8 cellular contexts compared by ENCODE assay signal in the genomic region with DNA sequence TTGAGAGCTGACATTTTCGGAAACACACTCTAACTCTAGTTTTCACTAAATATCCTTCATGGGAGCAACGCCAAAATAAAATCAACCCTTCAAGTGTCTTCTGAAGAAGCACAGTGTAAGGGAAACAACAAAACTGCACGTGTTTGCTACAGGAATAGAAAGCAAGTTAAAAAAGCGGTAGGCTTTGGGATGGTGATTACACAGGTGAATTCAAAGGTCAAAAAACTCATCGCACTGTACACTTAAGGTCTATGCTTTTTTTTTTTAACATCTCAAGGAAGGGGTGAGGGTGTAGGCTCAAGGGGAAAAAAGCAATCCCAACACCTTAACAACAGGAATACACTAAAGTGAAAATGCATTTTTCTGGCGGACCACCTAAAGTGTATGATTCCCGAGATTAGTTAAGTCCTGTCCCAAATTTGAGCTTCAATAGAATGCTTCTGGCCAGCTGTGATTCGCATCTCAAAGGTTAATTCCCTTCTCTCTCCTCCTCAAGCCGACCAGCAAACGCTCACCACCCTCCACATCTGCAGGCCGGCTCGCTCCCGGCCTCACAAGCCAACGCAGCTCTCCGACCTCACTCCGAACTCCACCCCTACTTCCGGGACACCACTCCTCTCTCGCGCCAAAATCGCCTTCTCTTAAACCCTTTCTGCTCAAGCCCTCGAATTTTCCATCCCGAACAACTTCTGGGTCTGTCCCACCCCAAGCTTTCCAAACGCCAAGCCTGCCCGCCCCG. TPM values are rescaled to one million over a fixed set of nuclear protein-coding genes. Genes with fewer than 3 reads are reported as not detected.
A peak's percentile ranks its signal among the peaks of the same experiment; 100 is the strongest.
DNase-seq lines count a peak whose midpoint lies in the region; ATAC-seq, FAIRE-seq and TF ChIP-seq lines count a peak whose summit lies in the region.

No MANE protein-coding gene starts in this region.

- H3K4me3 ChIP-seq in HL-60 (replicated peaks; ENCODE audit: insufficient read depth, low read length) (peak overlapping the region; percentile 74), K562 (peak overlapping the region; percentile 85), iPS DF 6.9 (ENCODE audit: low read length) (peak overlapping the region; percentile 95)

- CTCF ChIA-PET in K562 (lab: Yijun Ruan, JAX; ENCODE audit: low intra/inter-chr PET ratio) = no interaction called here

- ATAC-seq in GM21381 (IDR thresholded peaks at IDR 0.05; ENCODE audit: unreplicated experiment) (peak; percentile 41), K562 (peak; percentile 66), sciatic nerve (peak; percentile 59)

- DNase-seq in GDM1 (lab: John Stamatoyannopoulos, UW) = peak; percentile 58
- peak in 1 of 2 experiments; percentile 79 for DNase-seq in HL-60 (ENCODE audit: low read depth in 1 of 2, low spot score in 1 of 2)
- peak; percentile 69 for DNase-seq in RPMI7951 (ENCODE audit: low read depth)
- peak in 2 of 4 experiments; percentile 49 to 69 for DNase-seq in K562 (ENCODE audit: extremely low read depth in 1 of 4, low spot score in 3 of 4)
- no peak for DNase-seq in iPS DF 6.9 (ENCODE audit: low read depth, low spot score)
- no peak for DNase-seq in sciatic nerve (ENCODE audit: low spot score)
- DNase-seq in superior temporal gyrus (ENCODE audit: extremely low spot score) = no peak

- no peak for TF ChIP-seq EP300 in K562 (IDR thresholded peaks at IDR 0.05; ENCODE audit: low read length)

- in situ Hi-C loops in K562 (cut with MboI) = no loop called here

- H3K9me1 ChIP-seq in K562 (ENCODE audit: control insufficient read depth, insufficient read depth, low read length) = peaks cover 10% of the 10 kb centered on the region

- TF ChIP-seq POLR2A in K562 (conservative IDR thresholded peaks at IDR 0.05) = no peak

- TF ChIP-seq RAD21 in K562 (CRISPR knock-in tag; conservative IDR thresholded peaks at IDR 0.05 in 1 of 2, IDR thresholded peaks at IDR 0.05 in 1 of 2) = no peak

- H3K9ac ChIP-seq in K562 (ENCODE audit: insufficient read depth in 1 of 2, low read depth in 2 of 2, low read length in 2 of 2) = peak overlapping the region; percentile 85 to 99

- intact Hi-C loops in K562 (cut with micrococcal nuclease) = no loop called here
- intact Hi-C loops in sciatic nerve (cut with DNase I) = no loop called here

- peaks cover 0 to 29% of the 10 kb centered on the region in 2 experiments; a peak in 3 of 5 replicates for H3K4me1 ChIP-seq in K562 (replicated peaks in 1 of 2; ENCODE audit: control insufficient read depth in 2 of 2, insufficient read depth in 2 of 2, low read length in 2 of 2)
- H3K4me1 ChIP-seq in iPS DF 6.9 (ENCODE audit: control insufficient read depth, insufficient read depth, low read length) = no peaks in the 10 kb centered on the region; the same call in 1 of the 2 replicates

- peak overlapping the region; percentile 85 for H3K4me2 ChIP-seq in K562 (ENCODE audit: insufficient read depth, low read length)

- peaks cover 4% of the 10 kb centered on the region; the same call in 2 of the 3 replicates for H3K36me3 ChIP-seq in K562 (ENCODE audit: control insufficient read depth, insufficient read depth, low read length)
- no peaks in the 10 kb centered on the region for H3K36me3 ChIP-seq in iPS DF 6.9 (ENCODE audit: control insufficient read depth, insufficient read depth, low read length)

- TF ChIP-seq CTCF in HL-60 (IDR thresholded peaks at IDR 0.05; ENCODE audit: insufficient read depth, low read length) = no peak
- no peak for TF ChIP-seq CTCF in K562 (IDR thresholded peaks at IDR 0.05 in 2 of 3, conservative IDR thresholded peaks at IDR 0.05 in 1 of 3; ENCODE audit: insufficient read depth in 2 of 3, low read depth in 1 of 3, low read length in 3 of 3)

- H3K9me3 ChIP-seq in K562 (replicated peaks; ENCODE audit: control insufficient read depth, insufficient read depth, low read depth, low read length) (no peaks in the 10 kb centered on the region), iPS DF 6.9 (ENCODE audit: control insufficient read depth, insufficient read depth, low read length) (no peaks in the 10 kb centered on the region)

- H4K20me1 ChIP-seq in K562 (replicated peaks; ENCODE audit: control insufficient read depth, insufficient read depth, low read length) = peaks cover 40% of the 10 kb centered on the region

- no peak overlapping the region for H2AFZ ChIP-seq in K562 (ENCODE audit: low read depth, low read length)

- WGBS in K562 (ENCODE audit: insufficient coverage, low coverage, missing lambda C conversion rate) = 0% methylated on average over 9 of the region's 25 CpGs
- no CpG with 5 or more reads among the region's 25 CpGs for WGBS in iPS DF 6.9 (ENCODE audit: insufficient coverage, insufficient read length)

- H3K27ac ChIP-seq in HL-60 (replicated peaks) = peak overlapping the region; percentile 98
- H3K27ac ChIP-seq in K562 (ENCODE audit: extremely low read depth, low read depth, low read length) = peak overlapping the region; percentile 96
- no peak overlapping the region for H3K27ac ChIP-seq in iPS DF 6.9 (ENCODE audit: low read length)

- H3K27me3 ChIP-seq in HL-60 (ENCODE audit: insufficient read depth, poor library complexity, severe bottlenecking) = no peaks in the 10 kb centered on the region
- no peaks in the 10 kb centered on the region for H3K27me3 ChIP-seq in K562 (ENCODE audit: control insufficient read depth in 2 of 2, insufficient read depth in 2 of 2, low read length in 2 of 2)
- H3K27me3 ChIP-seq in iPS DF 6.9 (ENCODE audit: control insufficient read depth, insufficient read depth, low read length) = no peaks in the 10 kb centered on the region

- POLR2A ChIA-PET in K562 (lab: Yijun Ruan, JAX) = interaction anchor here (0.7 to 1.2 kb wide), 2 partner anchors 17 to 31 kb away, joined by 4 read pairs; a partner anchor contains a TSS

- no TSS peak for BruUV-seq in K562 (replicated peaks; lab: Mats Ljungman, UMichigan)

- FAIRE-seq in K562 (lab: Jason Lieb, UNC) = no peak

- peaks cover 64% of the 10 kb centered on the region for H3K79me2 ChIP-seq in K562 (ENCODE audit: control insufficient read depth, insufficient read depth, low read length)

TF ChIP-seq in K562, 482 proteins besides CTCF, POLR2A, EP300 and RAD21:
- TF ChIP-seq DNMT1 (IDR thresholded peaks at IDR 0.05) (no peak), GABPA (tag; conservative IDR thresholded peaks at IDR 0.05; ENCODE audit: low read depth) (0 out of 2 replicates have a peak, but pooled peaks have one; percentile 9)
TF ChIP-seq in K562: peak in this region for 1.

RNA-seq across cellular contexts. Expression of a gene that starts 1.1 kb away (rescaled TPM):
- total RNA-seq in RPMI7951 (2014; rRNA removed; shearing (Covaris generic)) = 22.7 and 25.7 TPM in 2 replicates
- total RNA-seq in K562 (2011; cell fraction: chromatin; rRNA removed; ENCODE audit: low replicate concordance) = 60.1 and 162 TPM in 2 replicates
- total RNA-seq in K562 (2011; cell fraction: nucleolus; rRNA removed) = 37.0 and 44.5 TPM in 2 replicates
- 90.2 and 135 TPM in 2 replicates for total RNA-seq in K562 (2011; cell fraction: nucleoplasm; rRNA removed)
- total RNA-seq in K562 (2014; rRNA removed) (53.3 and 59.4 TPM in 2 replicates), K562 (2014; rRNA removed; fragmentation: Illumina TruSeq; extraction: Trizol) (58.8 and 72.1 TPM in 2 replicates), K562 (2015; rRNA removed; fragmentation: Illumina TruSeq; extraction: Trizol) (48.0 and 48.6 TPM in 2 replicates), K562 (2021) (42.2 and 46.0 TPM in 2 replicates), sciatic nerve (150 TPM)
- polyA plus RNA-seq in K562 (2011; rRNA removed) (89.6 and 91.8 TPM in 2 replicates), K562 (2014; fragmentation: Illumina TruSeq; extraction: Trizol) (48.3 and 49.3 TPM in 2 replicates), K562 (2014; fragmentation: Nextera tagmentation; extraction: Ambion mirVana) (10 to 100 TPM; 19.3 to 30.3 TPM), K562 (2014; rRNA removed) (99.9 and 112 TPM in 2 replicates)
- 12.4 and 21.5 TPM in 2 replicates for polyA plus RNA-seq in K562 (2011; cell fraction: cytosol; rRNA removed)
- polyA plus RNA-seq in K562 (2011; cell fraction: nucleus; rRNA removed) = 255 and 358 TPM in 2 replicates
- 48.2 and 68.5 TPM in 2 replicates for polyA plus RNA-seq in K562 (2012)
- 19.2 and 21.6 TPM in 2 replicates for polyA minus RNA-seq in K562 (2011; rRNA and poly(A)+ RNA removed)
- polyA minus RNA-seq in K562 (2011; cell fraction: cytosol; rRNA and poly(A)+ RNA removed) = 6.2 and 13.1 TPM in 2 replicates
- 51.8 and 93.0 TPM in 2 replicates for polyA minus RNA-seq in K562 (2011; cell fraction: nucleus; rRNA and poly(A)+ RNA removed)

RNA-seq across cellular contexts. Expression of a gene that starts 31.4 kb away (rescaled TPM):
- 11.6 and 14.3 TPM in 2 replicates for total RNA-seq in RPMI7951 (2014; rRNA removed; shearing (Covaris generic))
- 0.44 and 0.51 TPM in 2 replicates for total RNA-seq in K562 (2011; cell fraction: chromatin; rRNA removed; ENCODE audit: low replicate concordance)
- 0.66 and 1.0 TPM in 2 replicates for total RNA-seq in K562 (2011; cell fraction: nucleolus; rRNA removed)
- 0.66 and 0.99 TPM in 2 replicates for total RNA-seq in K562 (2011; cell fraction: nucleoplasm; rRNA removed)
- 0.05 and 0.37 TPM in 2 replicates for total RNA-seq in K562 (2014; rRNA removed)
- total RNA-seq in K562 (2014; rRNA removed; fragmentation: Illumina TruSeq; extraction: Trizol) = 0.13 and 0.15 TPM in 2 replicates
- 0.11 and 0.18 TPM in 2 replicates for total RNA-seq in K562 (2015; rRNA removed; fragmentation: Illumina TruSeq; extraction: Trizol)
- 0.29 and 0.36 TPM in 2 replicates for total RNA-seq in K562 (2021)
- polyA plus RNA-seq in K562 (2011; rRNA removed) = 0.20 and 0.22 TPM in 2 replicates
- polyA plus RNA-seq in K562 (2011; cell fraction: cytosol; rRNA removed) = 0.16 and 0.21 TPM in 2 replicates
- polyA plus RNA-seq in K562 (2011; cell fraction: nucleus; rRNA removed) = 0.36 and 0.38 TPM in 2 replicates
- polyA plus RNA-seq in K562 (2012) = 0.14 and 0.21 TPM in 2 replicates
- polyA plus RNA-seq in K562 (2014; fragmentation: Illumina TruSeq; extraction: Trizol) = 0.19 and 0.26 TPM in 2 replicates
- polyA plus RNA-seq in K562 (2014; fragmentation: Nextera tagmentation; extraction: Ambion mirVana) = under 1 TPM; 0.01 to 0.18 TPM
- 0.18 and 0.27 TPM in 2 replicates for polyA plus RNA-seq in K562 (2014; rRNA removed)
- polyA minus RNA-seq in K562 (2011; rRNA and poly(A)+ RNA removed) = 0.45 and 0.56 TPM in 2 replicates
- polyA minus RNA-seq in K562 (2011; cell fraction: cytosol; rRNA and poly(A)+ RNA removed) = 0.19 TPM in 1 of 2 replicates, not detected in the other
- 0.27 and 0.67 TPM in 2 replicates for polyA minus RNA-seq in K562 (2011; cell fraction: nucleus; rRNA and poly(A)+ RNA removed)
- total RNA-seq in sciatic nerve = 37.0 TPM

Comparison
In these comparisons a context has a peak if more than half of its experiments do, and no peak if none do; other contexts are left out.
1. DNase-seq: peak in GDM1 (single experiment) and RPMI7951 (single experiment); none in iPS DF 6.9 (single experiment), sciatic nerve (single experiment) and superior temporal gyrus (single experiment).
2. Peak in every context shown above with its lines, with median percentiles within 50 percentile points of each other: ATAC-seq and H3K4me3 ChIP-seq.